ENCODE assay signal across 9 cellular contexts in genomic region chr6:111566222-111566717, GRCh38. TPM values are rescaled to one million over a fixed set of nuclear protein-coding genes. Genes with fewer than 3 reads are reported as not detected.
DNase-seq lines count a peak whose midpoint lies in the region; ATAC-seq and TF ChIP-seq lines count a peak whose summit lies in the region.
"Had no signal": no experiment of that assay in that cellular context is flagged by ENCODE, and none has a peak within 500 bp of the region (broad histone marks: within the 10 kb centered on the region; RNA-seq: fewer than 3 reads in every experiment).

No MANE protein-coding gene starts in this region.

- H3K27me3 ChIP-seq in CD4-positive, alpha-beta T cell (ENCODE audit: control insufficient read depth, insufficient read depth, low read length), result no peaks in the 10 kb centered on the region
- no peaks in the 10 kb centered on the region for H3K27me3 ChIP-seq in mucosa of rectum (ENCODE audit: control insufficient read depth in 2 of 2, insufficient read depth in 2 of 2, low read length in 2 of 2)

- peak overlapping the region; percentile 50 for H3K4me3 Mint-ChIP-seq in CD4-positive, alpha-beta T cell

- no peaks in the 10 kb centered on the region for H3K27me3 Mint-ChIP-seq in CD4-positive, alpha-beta T cell

- peak overlapping the region; percentile 65 for H3K27ac Mint-ChIP-seq in CD4-positive, alpha-beta T cell

- H3K36me3 ChIP-seq in mucosa of rectum (ENCODE audit: control insufficient read depth in 2 of 2, insufficient read depth in 2 of 2, low read length in 2 of 2), result peaks cover 62 to 64% of the 10 kb centered on the region in 2 donors

- intact Hi-C loops in CD4-positive, alpha-beta T cell (cut with DNase I, micrococcal nuclease), result loop anchor here in 1 of 2 experiments (5.0 kb wide), 1 partner anchor 79 kb away; no protein-coding TSS in a partner anchor

- H3K4me1 ChIP-seq in mucosa of rectum (ENCODE audit: control insufficient read depth in 2 of 2, insufficient read depth in 2 of 2, low read length in 2 of 2), result peaks cover 3 to 9% of the 10 kb centered on the region in 2 donors

- H3K36me3 Mint-ChIP-seq in CD4-positive, alpha-beta T cell (ENCODE audit: low read depth), result peaks cover 79% of the 10 kb centered on the region

- CTCF ChIA-PET in CD4-positive, alpha-beta T cell (lab: Charles Lee), result no interaction called here

- DNase-seq in CD4-positive, alpha-beta T cell, result no peak
- no peak for DNase-seq in cerebellum (ENCODE audit: low spot score)
- DNase-seq: activated T-cell treated with anti-CD3 and anti-CD28 coated beads, Interleukin-2, amount 50 U/mL, for 4 hours had no signal

- H3K9me3 Mint-ChIP-seq in CD4-positive, alpha-beta T cell, result no peaks in the 10 kb centered on the region
- H3K9me3 Mint-ChIP-seq: activated T-cell treated with anti-CD3 and anti-CD28 coated beads, Interleukin-2, amount 50 U/mL, for 4 hours had no signal

- H3K9me3 ChIP-seq in CD4-positive, alpha-beta T cell (ENCODE audit: control insufficient read depth, low read length), result no peaks in the 10 kb centered on the region
- H3K9me3 ChIP-seq in mucosa of rectum (ENCODE audit: control insufficient read depth in 2 of 2, low read length in 2 of 2), result no peaks in the 10 kb centered on the region

- H3K4me3 ChIP-seq in mucosa of rectum (ENCODE audit: low read length in 2 of 2), result no peak overlapping the region

- POLR2A ChIA-PET in CD4-positive, alpha-beta T cell (lab: Charles Lee), result interaction anchor here (1.5 kb wide), 1 partner anchor 17 kb away, joined by 3 read pairs; no protein-coding TSS in a partner anchor

- H3K27ac ChIP-seq in CD4-positive, alpha-beta T cell (ENCODE audit: low read depth, low read length), result no peak overlapping the region
- H3K27ac ChIP-seq in VCaP (peak overlapping the region; percentile 53), mucosa of rectum (ENCODE audit: low read depth in 2 of 2, low read length in 2 of 2) (peak overlapping the region; percentile 3 to 10)

- no peak for TF ChIP-seq CTCF in CD4-positive, alpha-beta T cell (IDR thresholded peaks at IDR 0.05)
- TF ChIP-seq CTCF in VCaP (conservative IDR thresholded peaks at IDR 0.05), result 0 out of 2 replicates have a peak, but pooled peaks have one; percentile 14

- no peak for ATAC-seq in CD4-positive, alpha-beta T cell (ENCODE audit: poor library complexity)
- ATAC-seq in GM21825 (IDR thresholded peaks at IDR 0.05; ENCODE audit: unreplicated experiment) (peak; percentile 10), HG03095 (IDR thresholded peaks at IDR 0.05; ENCODE audit: unreplicated experiment) (no peak), GM18909 (IDR thresholded peaks at IDR 0.05; ENCODE audit: poor library complexity, unreplicated experiment) (no peak), HG02981 (IDR thresholded peaks at IDR 0.05; ENCODE audit: unreplicated experiment) (no peak)

- peaks cover 55% of the 10 kb centered on the region for H3K4me1 Mint-ChIP-seq in CD4-positive, alpha-beta T cell (ENCODE audit: low read depth)

- H3K9ac ChIP-seq in mucosa of rectum (ENCODE audit: low read depth in 1 of 2, low read length in 2 of 2), result no peak overlapping the region

RNA-seq across cellular contexts. Expression of gene TRAF3IP2, which starts 39.4 kb away (rescaled TPM):
- total RNA-seq in CD4-positive, alpha-beta T cell, result 10 to 100 TPM; 23.6 to 24.8 TPM
- 7.7 TPM for total RNA-seq in cerebellum
